In genomic region chr4:139299536-139299935, GRCh38 we compare ENCODE assay signal across 11 cellular contexts. TPM values are rescaled to one million over a fixed set of nuclear protein-coding genes. Genes with fewer than 3 reads are reported as not detected.
DNase-seq lines count a peak whose midpoint lies in the region; ATAC-seq and TF ChIP-seq lines count a peak whose summit lies in the region.
"Had no signal": no experiment of that assay in that cellular context is flagged by ENCODE, and none has a peak within 500 bp of the region (broad histone marks: within the 10 kb centered on the region; RNA-seq: fewer than 3 reads in every experiment).

No MANE protein-coding gene starts in this region.

- H3K36me3 ChIP-seq in right atrium auricular region (no peaks in the 10 kb centered on the region), iPS-15b (ENCODE audit: control insufficient read depth, insufficient read depth, low read length) (peaks cover 7% of the 10 kb centered on the region), transverse colon (no peaks in the 10 kb centered on the region)

- intact Hi-C loops in left ventricle myocardium superior (cut with micrococcal nuclease) = loop anchor here (10.0 kb wide), 1 partner anchor 215 kb away; no protein-coding TSS in a partner anchor
- intact Hi-C loops in transverse colon (cut with DNase I; ENCODE audit: low total_unique reads) = no loop called here

- H3K27ac ChIP-seq in right atrium auricular region (peak overlapping the region; percentile 93 to 94), transverse colon (peak overlapping the region in 3 of 4 donors; percentile 96 to 98 (median 98))

- peak overlapping the region; percentile 30 for H3K9ac ChIP-seq in iPS-15b (ENCODE audit: low read depth, low read length)

- TF ChIP-seq CTCF in right atrium auricular region (IDR thresholded peaks at IDR 0.05) (no peak), WI38 (IDR thresholded peaks at IDR 0.05; ENCODE audit: low read depth, low read length) (no peak), transverse colon (IDR thresholded peaks at IDR 0.05) (no peak)

- H3K4me3 ChIP-seq in right atrium auricular region = peak overlapping the region; percentile 80 to 97
- H3K4me3 ChIP-seq in WI38 (ENCODE audit: low read depth, low read length) = peak overlapping the region; percentile 86
- H3K4me3 ChIP-seq in iPS-15b (ENCODE audit: low read depth, low read length) = no peak overlapping the region
- peak overlapping the region in 2 of 4 donors; percentile 80 to 90 for H3K4me3 ChIP-seq in transverse colon
- H3K4me3 ChIP-seq: lung had no signal

- DNase-seq in right atrium auricular region (ENCODE audit: low spot score) (no peak), left ventricle myocardium superior (no peak), transverse colon (no peak), CD1c-positive myeloid dendritic cell (ENCODE audit: extremely low spot score) (no peak), SW480 (ENCODE audit: low spot score) (no peak), HT-29 (ENCODE audit: low spot score) (no peak)
- DNase-seq: activated B cell treated with CpG ODN at 0.5 μM for 24 hours; stimulated activated CD4-positive, alpha-beta T cell treated with anti-CD3 and anti-CD28 coated beads, Interleukin-4, amount 100 ng/mL, for 1 hour had no signal

- no peak for ATAC-seq in left ventricle myocardium superior

- H3K9me3 ChIP-seq in right atrium auricular region (no peaks in the 10 kb centered on the region), iPS-15b (ENCODE audit: control insufficient read depth, insufficient read depth, low read length) (no peaks in the 10 kb centered on the region), transverse colon (no peaks in the 10 kb centered on the region)

- H3K4me1 ChIP-seq in right atrium auricular region (peaks cover 0 to 52% of the 10 kb centered on the region in 2 donors), iPS-15b (ENCODE audit: control insufficient read depth, insufficient read depth, low read length) (peaks cover 9% of the 10 kb centered on the region), transverse colon (peaks cover 18 to 44% (median 21%) of the 10 kb centered on the region in 4 donors)

- 44 to 50% methylated on average over 1 of the region's 1 CpG for WGBS in transverse colon (ENCODE audit: low coverage in 1 of 2), 2 donors

- in situ Hi-C loops in transverse colon (cut with MboI; ENCODE audit: low pct_ligation_motif_present in 1 of 4, low pct_unique_long_range_greater_than_20kb in 1 of 4, low sequenced_read_pairs in 3 of 4) = loop anchor here in 3 of 4 donors (5.0 to 25.0 kb wide), 5 partner anchors 65 to 265 kb away; no protein-coding TSS in a partner anchor

- no peaks in the 10 kb centered on the region for H3K27me3 ChIP-seq in right atrium auricular region
- H3K27me3 ChIP-seq in iPS-15b (ENCODE audit: control insufficient read depth, insufficient read depth, low read length) = no peaks in the 10 kb centered on the region
- no peaks in the 10 kb centered on the region for H3K27me3 ChIP-seq in transverse colon

- no peak for TF ChIP-seq POLR2A in transverse colon (IDR thresholded peaks at IDR 0.05)

- no peak for TF ChIP-seq EP300 in transverse colon (IDR thresholded peaks at IDR 0.05; ENCODE audit: low read depth)

RNA-seq across cellular contexts. Expression of gene NAA15, which starts 1.8 kb away (rescaled TPM):
- total RNA-seq in right atrium auricular region (10 to 100 TPM; 21.5 to 24.2 TPM), left ventricle myocardium superior (36.1 TPM), transverse colon (10 to 100 TPM in 2 of 4 donors, 1 to 10 TPM in 2; 5.0 to 23.7 (median 10.1) TPM)
- 18.2 and 19.1 TPM in 2 replicates for total RNA-seq in HT-29 (2014; rRNA removed; shearing (Covaris generic))

RNA-seq across cellular contexts. Expression of gene NDUFC1, which starts 2.7 kb away (rescaled TPM):
- total RNA-seq in right atrium auricular region (100 to 1,000 TPM in 1 of 2 donors, 10 to 100 TPM in 1; 96.1 to 118 TPM), left ventricle myocardium superior (246 TPM), transverse colon (10 to 100 TPM in 3 of 4 donors, 1 to 10 TPM in 1; 7.6 to 68.0 (median 35.3) TPM)
- total RNA-seq in HT-29 (2014; rRNA removed; shearing (Covaris generic)) = 57.6 and 64.8 TPM in 2 replicates

RNA-seq across cellular contexts. Expression of gene MGARP, which starts 19.5 kb away (rescaled TPM):
- total RNA-seq in right atrium auricular region (1 to 10 TPM; 4.3 to 7.1 TPM), left ventricle myocardium superior (0.62 TPM), transverse colon (1 to 10 TPM in 1 of 4 donors, under 1 TPM in 2, not detected in 1; 0.64 to 3.4 (median 0.82) TPM)
- not detected in 2 replicates for total RNA-seq in HT-29 (2014; rRNA removed; shearing (Covaris generic))
- total RNA-seq: activated B cell treated with CpG ODN at 0.5 μM for 24 hours had no signal
